Comparison of ENCODE assay signal across 10 cellular contexts in the genomic region with DNA sequence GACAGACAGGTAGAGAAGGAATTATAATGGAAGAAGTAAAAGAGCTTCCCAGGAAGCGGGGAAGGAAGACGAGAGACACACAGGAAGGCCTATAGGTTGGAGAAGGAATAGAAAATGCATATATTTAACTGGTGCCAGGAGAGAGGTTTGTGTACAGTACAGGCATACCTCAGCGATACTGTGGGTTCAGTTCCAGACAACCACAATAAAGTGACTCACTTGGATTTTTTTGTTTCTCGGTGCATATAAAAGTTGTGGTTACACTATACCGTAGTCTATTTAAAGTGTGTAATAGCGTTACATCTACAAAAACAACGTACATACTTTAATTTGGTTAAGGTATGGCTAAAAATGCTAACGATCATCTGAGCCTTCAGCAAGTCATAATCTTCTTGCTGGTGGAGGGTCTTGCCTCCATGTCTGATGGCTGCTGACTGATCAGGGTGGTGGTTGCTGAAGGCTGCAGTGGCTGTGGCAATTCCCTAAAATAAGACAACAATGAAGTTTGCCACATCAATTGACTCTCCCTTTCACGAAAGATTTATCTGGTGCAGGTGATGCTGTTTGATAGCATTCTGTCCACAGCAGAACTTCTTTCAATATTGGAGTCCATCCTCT. TPM values are rescaled to one million over a fixed set of nuclear protein-coding genes. Genes with fewer than 3 reads are reported as not detected.
DNase-seq lines count a peak whose midpoint lies in the region; ATAC-seq, FAIRE-seq and TF ChIP-seq lines count a peak whose summit lies in the region.
"Had no signal": no experiment of that assay in that cellular context is flagged by ENCODE, and none has a peak within 500 bp of the region (broad histone marks: within the 10 kb centered on the region; RNA-seq: fewer than 3 reads in every experiment).

No MANE protein-coding gene starts in this region.

- H3K27me3 ChIP-seq in heart right ventricle, result no peaks in the 10 kb centered on the region

- H3K4me1 ChIP-seq in mucosa of descending colon (ENCODE audit: low read depth) (no peaks in the 10 kb centered on the region), heart right ventricle (peaks cover 0 to 19% (median 0%) of the 10 kb centered on the region in 9 donors)

- H3K36me3 Mint-ChIP-seq in T-helper 1 cell treated with Interleukin-12 subunit alpha and Interleukin-12 subunit beta and Interleukin-4 antibody, amounts not matched to agents 30 μg/mL and 1 μg/mL, for 36 hours (ENCODE audit: low read depth), result peaks cover 54% of the 10 kb centered on the region
- peaks cover 26% of the 10 kb centered on the region for H3K36me3 Mint-ChIP-seq in activated naive CD8-positive, alpha-beta T cell

- H3K9me3 ChIP-seq in mucosa of descending colon, result no peaks in the 10 kb centered on the region
- no peaks in the 10 kb centered on the region for H3K9me3 ChIP-seq in heart right ventricle

- H3K4me3 ChIP-seq in mucosa of descending colon (no peak overlapping the region), heart right ventricle (no peak overlapping the region)

- no peak overlapping the region for H3K27ac ChIP-seq in heart right ventricle

- 94 to 95% methylated on average over 9 of the region's 9 CpGs for WGBS in heart right ventricle, 2 donors

- no peak for TF ChIP-seq CTCF in mucosa of descending colon (IDR thresholded peaks at IDR 0.05)
- TF ChIP-seq CTCF in heart right ventricle (IDR thresholded peaks at IDR 0.05), result no peak

- TF ChIP-seq POLR2A in GM12891 (IDR thresholded peaks at IDR 0.05; ENCODE audit: low read depth, low read length), result no peak

- peak overlapping the region; percentile 91 for H3K27ac Mint-ChIP-seq in T-helper 1 cell treated with Interleukin-12 subunit alpha and Interleukin-12 subunit beta and Interleukin-4 antibody, amounts not matched to agents 30 μg/mL and 1 μg/mL, for 36 hours
- peak overlapping the region; percentile 98 for H3K27ac Mint-ChIP-seq in activated naive CD8-positive, alpha-beta T cell

- FAIRE-seq in GM12891 (lab: Jason Lieb, UNC), result peak; percentile 33

- intact Hi-C loops in mucosa of descending colon (cut with DNase I, micrococcal nuclease) (no loop called here), heart right ventricle (cut with DNase I) (no loop called here)

- peak overlapping the region; percentile 81 for H3K4me3 Mint-ChIP-seq in T-helper 1 cell treated with Interleukin-12 subunit alpha and Interleukin-12 subunit beta and Interleukin-4 antibody, amounts not matched to agents 30 μg/mL and 1 μg/mL, for 36 hours
- peak overlapping the region; percentile 84 for H3K4me3 Mint-ChIP-seq in activated naive CD8-positive, alpha-beta T cell

- no peaks in the 10 kb centered on the region for H3K9me3 Mint-ChIP-seq in T-helper 1 cell treated with Interleukin-12 subunit alpha and Interleukin-12 subunit beta and Interleukin-4 antibody, amounts not matched to agents 30 μg/mL and 1 μg/mL, for 36 hours
- no peaks in the 10 kb centered on the region for H3K9me3 Mint-ChIP-seq in activated naive CD8-positive, alpha-beta T cell (ENCODE audit: low read depth)

- peaks cover 41% of the 10 kb centered on the region for H3K4me1 Mint-ChIP-seq in T-helper 1 cell treated with Interleukin-12 subunit alpha and Interleukin-12 subunit beta and Interleukin-4 antibody, amounts not matched to agents 30 μg/mL and 1 μg/mL, for 36 hours (ENCODE audit: low read depth)
- peaks cover 54% of the 10 kb centered on the region for H3K4me1 Mint-ChIP-seq in activated naive CD8-positive, alpha-beta T cell (ENCODE audit: low read depth)

- H3K27me3 Mint-ChIP-seq in T-helper 1 cell treated with Interleukin-12 subunit alpha and Interleukin-12 subunit beta and Interleukin-4 antibody, amounts not matched to agents 30 μg/mL and 1 μg/mL, for 36 hours (ENCODE audit: low read depth), result no peaks in the 10 kb centered on the region
- H3K27me3 Mint-ChIP-seq in activated naive CD8-positive, alpha-beta T cell, result no peaks in the 10 kb centered on the region

- DNase-seq in GM12891 (ENCODE audit: insufficient read length, low spot score), result no peak
- DNase-seq in mucosa of descending colon, result no peak
- no peak for DNase-seq in heart right ventricle
- DNase-seq in NCI-H1048 (lab: John Stamatoyannopoulos, UW), result no peak
- DNase-seq: left cardiac atrium, NCI-H2081 had no signal

- H3K36me3 ChIP-seq in mucosa of descending colon (ENCODE audit: low read depth) (no peaks in the 10 kb centered on the region), heart right ventricle (peaks cover 0 to 79% (median 13%) of the 10 kb centered on the region in 9 donors)

- peak; percentile 37 for ATAC-seq in mucosa of descending colon
- ATAC-seq in heart right ventricle, result no peak
- no peak for ATAC-seq in GM21723 (IDR thresholded peaks at IDR 0.05; ENCODE audit: unreplicated experiment)
- no peak for ATAC-seq in HG03439 (IDR thresholded peaks at IDR 0.05; ENCODE audit: unreplicated experiment)
- ATAC-seq: left cardiac atrium had no signal

TF ChIP-seq in GM12891, 5 proteins besides CTCF, POLR2A, EP300 and RAD21:
- TF ChIP-seq POU2F2 (IDR thresholded peaks at IDR 0.05; ENCODE audit: low read depth, low read length), result no peak
- TF ChIP-seq PAX5 (IDR thresholded peaks at IDR 0.05; ENCODE audit: insufficient read depth, low read length, severe bottlenecking), result no peak
- no peak for TF ChIP-seq SPI1 (IDR thresholded peaks at IDR 0.05; ENCODE audit: low read depth, low read length)
- TF ChIP-seq POLR2AphosphoS5 (IDR thresholded peaks at IDR 0.05; ENCODE audit: low read depth, low read length), result no peak
- TF ChIP-seq TAF1 (IDR thresholded peaks at IDR 0.05; ENCODE audit: low read depth, low read length), result no peak
TF ChIP-seq in GM12891: peak in this region for 0.

RNA-seq across cellular contexts. Expression of a gene that starts 16.0 kb away (rescaled TPM):
- polyA plus RNA-seq in GM12891 (2012; ENCODE audit: low read depth, missing spikeins), result 86.4 TPM
- total RNA-seq in mucosa of descending colon (10 to 100 TPM; 47.0 to 66.7 (median 54.8) TPM), heart right ventricle (10 to 100 TPM; 26.2 to 48.5 (median 31.0) TPM)
- polyA plus RNA-seq in heart right ventricle, result 10 to 100 TPM; 20.5 to 48.5 TPM

RNA-seq across cellular contexts. Expression of a gene that starts 16.2 kb away (rescaled TPM):
- polyA plus RNA-seq in GM12891 (2012; ENCODE audit: low read depth, missing spikeins), result 19.2 TPM
- total RNA-seq in mucosa of descending colon, result 10 to 100 TPM; 23.7 to 38.8 (median 31.0) TPM
- 10 to 100 TPM in 8 of 10 donors, 1 to 10 TPM in 2; 9.2 to 18.0 (median 11.5) TPM for total RNA-seq in heart right ventricle
- polyA plus RNA-seq in heart right ventricle, result 10 to 100 TPM in 1 of 2 donors, 1 to 10 TPM in 1; 3.7 to 19.2 TPM
